8 cellular contexts compared by ENCODE assay signal in the genomic region with DNA sequence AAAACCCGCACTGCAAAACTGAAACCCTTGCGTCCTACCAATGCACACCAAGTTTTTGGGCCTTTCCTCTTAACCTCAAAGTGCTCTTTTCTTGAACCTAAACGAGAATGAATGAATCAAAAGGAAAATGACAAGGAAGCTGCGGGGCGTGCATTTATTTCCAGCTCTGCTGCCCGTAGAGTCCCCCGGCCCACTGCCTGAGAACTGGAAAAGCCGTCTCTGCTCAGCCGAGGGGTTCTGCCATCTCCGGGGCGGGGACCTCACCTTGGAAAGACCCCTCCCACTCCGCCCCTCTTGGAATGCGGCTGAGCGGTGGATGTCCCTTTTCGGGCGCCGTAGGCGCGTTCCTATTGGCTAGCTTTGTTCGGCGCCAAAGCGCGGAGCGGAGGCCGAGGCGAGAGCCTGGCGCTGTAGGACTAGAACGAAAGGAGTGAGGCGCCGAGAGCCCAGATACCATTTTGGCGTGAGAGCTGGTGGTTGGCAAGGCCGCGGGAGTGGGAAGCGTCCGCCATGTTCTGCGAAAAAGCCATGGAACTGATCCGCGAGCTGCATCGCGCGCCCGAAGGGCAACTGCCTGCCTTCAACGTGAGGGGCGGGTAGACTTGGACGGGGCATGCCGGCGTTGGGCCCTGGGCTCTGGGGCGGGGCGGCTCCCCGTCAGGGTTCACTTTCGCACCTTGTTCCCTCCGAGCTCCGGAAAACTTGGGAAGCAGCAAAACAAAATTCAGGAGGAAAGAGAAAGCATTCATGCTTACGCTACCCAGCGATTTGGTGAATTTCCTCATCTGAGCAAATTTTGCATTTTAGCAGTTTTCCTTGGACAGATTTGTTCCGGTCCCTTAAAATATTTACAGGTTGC. TPM values are rescaled to one million over a fixed set of nuclear protein-coding genes. Genes with fewer than 3 reads are reported as not detected.
DNase-seq lines count a peak whose midpoint lies in the region; ATAC-seq and TF ChIP-seq lines count a peak whose summit lies in the region.

Gene GINS1, plus strand, starts transcription at position 363 of the 859 bp plus-strand sequence. Its CDS starts 148 bp downstream, at position 511.

- H3K4me1 ChIP-seq in GM23338 (ENCODE audit: insufficient read depth) = peaks cover 11% of the 10 kb centered on the region
- peaks cover 19% of the 10 kb centered on the region for H3K4me1 ChIP-seq in Karpas-422 (ENCODE audit: low read length)

- peaks cover 24% of the 10 kb centered on the region for H3K9me3 Mint-ChIP-seq in GM23338
- peaks cover 16% of the 10 kb centered on the region for H3K9me3 Mint-ChIP-seq in activated T-helper 1 cell treated with anti-CD3 and anti-CD28 coated beads, Interleukin-12 subunit alpha, Interleukin-12 subunit beta, Interleukin-2, Interleukin-4 antibody, amounts not matched to agents 30 ng/mL and 10 ng/mL and 1 ng/mL, durations not matched to agents 14 hours and 24 hours and 36 hours
- H3K9me3 Mint-ChIP-seq in natural killer cell treated with Interleukin-12 subunit alpha and Interleukin-12 subunit beta and Interleukin-15 and Interleukin-18, amount 100 ng/mL, for 72 hours = peaks cover 6% of the 10 kb centered on the region

- peaks cover 17% of the 10 kb centered on the region for H3K27me3 Mint-ChIP-seq in GM23338 (ENCODE audit: insufficient read depth, low read depth, poor library complexity)
- H3K27me3 Mint-ChIP-seq in activated T-helper 1 cell treated with anti-CD3 and anti-CD28 coated beads, Interleukin-12 subunit alpha, Interleukin-12 subunit beta, Interleukin-2, Interleukin-4 antibody, amounts not matched to agents 30 ng/mL and 10 ng/mL and 1 ng/mL, durations not matched to agents 14 hours and 24 hours and 36 hours (ENCODE audit: insufficient read depth) = no peaks in the 10 kb centered on the region
- no peaks in the 10 kb centered on the region for H3K27me3 Mint-ChIP-seq in natural killer cell treated with Interleukin-12 subunit alpha and Interleukin-12 subunit beta and Interleukin-15 and Interleukin-18, amount 100 ng/mL, for 72 hours

- peaks cover 32% of the 10 kb centered on the region for H3K36me3 Mint-ChIP-seq in GM23338 (ENCODE audit: low read depth)
- H3K36me3 Mint-ChIP-seq in activated T-helper 1 cell treated with anti-CD3 and anti-CD28 coated beads, Interleukin-12 subunit alpha, Interleukin-12 subunit beta, Interleukin-2, Interleukin-4 antibody, amounts not matched to agents 30 ng/mL and 10 ng/mL and 1 ng/mL, durations not matched to agents 14 hours and 24 hours and 36 hours (ENCODE audit: low read depth) = peaks cover 6% of the 10 kb centered on the region
- H3K36me3 Mint-ChIP-seq in natural killer cell treated with Interleukin-12 subunit alpha and Interleukin-12 subunit beta and Interleukin-15 and Interleukin-18, amount 100 ng/mL, for 72 hours = peaks cover 15% of the 10 kb centered on the region

- H3K9ac ChIP-seq in Karpas-422 (ENCODE audit: low read length) = peak within 1 kb of the TSS; percentile 90

- H3F3A ChIP-seq in GM23338 (replicated peaks; ENCODE audit: low read depth) = peaks cover 4% of the 10 kb centered on the region; the same call in 1 of the 2 replicates

- peak; percentile 94 for DNase-seq in EL
- peak; percentile 99 for DNase-seq in GM23338 (ENCODE audit: low spot score)
- DNase-seq in Karpas-422 = peak; percentile 95
- peak; percentile 93 for DNase-seq in RKO (ENCODE audit: low spot score)
- DNase-seq in activated T-helper 1 cell treated with anti-CD3 and anti-CD28 coated beads, Interleukin-12 subunit alpha, Interleukin-12 subunit beta, Interleukin-2, Interleukin-4 antibody, amounts not matched to agents 30 ng/mL and 10 ng/mL and 1 ng/mL, durations not matched to agents 14 hours and 24 hours and 36 hours (ENCODE audit: low spot score) = peak; percentile 85
- DNase-seq in fibroblast of pulmonary artery (ENCODE audit: low read depth) = peak; percentile 87
- peak; percentile 89 for DNase-seq in natural killer cell treated with Interleukin-12 subunit alpha and Interleukin-12 subunit beta and Interleukin-15 and Interleukin-18, amount 100 ng/mL, for 72 hours (ENCODE audit: low spot score)
- DNase-seq in stimulated activated naive CD4-positive, alpha-beta T cell (lab: John Stamatoyannopoulos, UW) = peak; percentile 43 to 75 (median 61)

- peak within 1 kb of the TSS; percentile 95 for H3K4me3 Mint-ChIP-seq in GM23338
- H3K4me3 Mint-ChIP-seq in activated T-helper 1 cell treated with anti-CD3 and anti-CD28 coated beads, Interleukin-12 subunit alpha, Interleukin-12 subunit beta, Interleukin-2, Interleukin-4 antibody, amounts not matched to agents 30 ng/mL and 10 ng/mL and 1 ng/mL, durations not matched to agents 14 hours and 24 hours and 36 hours = peak within 1 kb of the TSS; percentile 86
- H3K4me3 Mint-ChIP-seq in natural killer cell treated with Interleukin-12 subunit alpha and Interleukin-12 subunit beta and Interleukin-15 and Interleukin-18, amount 100 ng/mL, for 72 hours = peak within 1 kb of the TSS; percentile 90

- peaks cover 7% of the 10 kb centered on the region; the same call in 1 of the 2 replicates for H3K9me2 ChIP-seq in GM23338 (ENCODE audit: insufficient read depth)
- no peaks in the 10 kb centered on the region for H3K9me2 ChIP-seq in Karpas-422 (replicated peaks; ENCODE audit: insufficient read depth, low read length)

- peak within 1 kb of the TSS; percentile 97 for H3K27ac Mint-ChIP-seq in GM23338
- H3K27ac Mint-ChIP-seq in activated T-helper 1 cell treated with anti-CD3 and anti-CD28 coated beads, Interleukin-12 subunit alpha, Interleukin-12 subunit beta, Interleukin-2, Interleukin-4 antibody, amounts not matched to agents 30 ng/mL and 10 ng/mL and 1 ng/mL, durations not matched to agents 14 hours and 24 hours and 36 hours = peak within 1 kb of the TSS; percentile 87
- peak within 1 kb of the TSS; percentile 78 to 88 for H3K27ac Mint-ChIP-seq in natural killer cell treated with Interleukin-12 subunit alpha and Interleukin-12 subunit beta and Interleukin-15 and Interleukin-18, amount 100 ng/mL, for 72 hours

- peaks cover 48% of the 10 kb centered on the region for H3K79me2 ChIP-seq in GM23338 (replicated peaks; ENCODE audit: insufficient read depth)
- H3K79me2 ChIP-seq in Karpas-422 (ENCODE audit: low read length) = peaks cover 43% of the 10 kb centered on the region

- peak within 1 kb of the TSS; percentile 95 for H3K27ac ChIP-seq in GM23338 (ENCODE audit: low read depth)
- H3K27ac ChIP-seq in Karpas-422 (ENCODE audit: low read length) = peak within 1 kb of the TSS; percentile 70

- peaks cover 15% of the 10 kb centered on the region for H3K4me1 Mint-ChIP-seq in GM23338
- peaks cover 27% of the 10 kb centered on the region for H3K4me1 Mint-ChIP-seq in activated T-helper 1 cell treated with anti-CD3 and anti-CD28 coated beads, Interleukin-12 subunit alpha, Interleukin-12 subunit beta, Interleukin-2, Interleukin-4 antibody, amounts not matched to agents 30 ng/mL and 10 ng/mL and 1 ng/mL, durations not matched to agents 14 hours and 24 hours and 36 hours (ENCODE audit: low read depth)
- H3K4me1 Mint-ChIP-seq in natural killer cell treated with Interleukin-12 subunit alpha and Interleukin-12 subunit beta and Interleukin-15 and Interleukin-18, amount 100 ng/mL, for 72 hours (ENCODE audit: low read depth in 2 of 2) = peaks cover 15 to 19% of the 10 kb centered on the region in 2 donors

- H3K4me2 ChIP-seq in GM23338 = peak within 1 kb of the TSS; percentile 97
- H3K4me2 ChIP-seq in Karpas-422 (ENCODE audit: low read depth, low read length, poor library complexity, severe bottlenecking) = peak within 1 kb of the TSS; percentile 94

- peaks cover 14% of the 10 kb centered on the region; the same call in 1 of the 2 replicates for H3K9me3 ChIP-seq in Karpas-422 (ENCODE audit: low read length)

- H2AFZ ChIP-seq in GM23338 (peak within 1 kb of the TSS; percentile 84; the same call in 1 of the 2 replicates), Karpas-422 (ENCODE audit: low read length) (peak within 1 kb of the TSS; percentile 69)

- H3K36me3 ChIP-seq in GM23338 (ENCODE audit: insufficient read depth) (peaks cover 15% of the 10 kb centered on the region), Karpas-422 (ENCODE audit: insufficient read depth, low read length) (no peaks in the 10 kb centered on the region)

- H3K4me3 ChIP-seq in GM23338 = peak within 1 kb of the TSS; percentile 95
- H3K4me3 ChIP-seq in Karpas-422 (ENCODE audit: low read length) = peak within 1 kb of the TSS; percentile 94
- peak within 1 kb of the TSS; percentile 86 for H3K4me3 ChIP-seq in fibroblast of pulmonary artery (replicated peaks; ENCODE audit: low read depth, low read length)

- H3K27me3 ChIP-seq in GM23338 (ENCODE audit: insufficient read depth) (no peaks in the 10 kb centered on the region), Karpas-422 (ENCODE audit: low read length) (no peaks in the 10 kb centered on the region)

- TF ChIP-seq CTCF in GM23338 (conservative IDR thresholded peaks at IDR 0.05; ENCODE audit: low read depth in 2 of 2) (no peak), fibroblast of pulmonary artery (IDR thresholded peaks at IDR 0.05; ENCODE audit: low read length, missing control alignments) (no peak)

- intact Hi-C loops in activated T-helper 1 cell treated with anti-CD3 and anti-CD28 coated beads, Interleukin-12 subunit alpha, Interleukin-12 subunit beta, Interleukin-2, Interleukin-4 antibody, amounts not matched to agents 30 ng/mL and 10 ng/mL and 1 ng/mL, durations not matched to agents 14 hours and 24 hours and 36 hours (cut with micrococcal nuclease) = loop anchor here (1.0 to 10.0 kb wide), 11 partner anchors 17 to 1985 kb away; partner anchors contain the start of genes ABHD12, ACSS1, CST7 and NANP

- peaks cover 20% of the 10 kb centered on the region for H4K20me1 ChIP-seq in GM23338 (replicated peaks; ENCODE audit: insufficient read depth)
- H4K20me1 ChIP-seq in Karpas-422 (ENCODE audit: insufficient read depth, low read depth, low read length) = no peaks in the 10 kb centered on the region

- peak; percentile 94 for ATAC-seq in GM23338
- ATAC-seq in natural killer cell treated with Interleukin-12 subunit alpha and Interleukin-12 subunit beta and Interleukin-15 and Interleukin-18, amount 100 ng/mL, for 72 hours = peak; percentile 96

TF ChIP-seq in GM23338, 12 proteins besides CTCF, POLR2A, EP300 and RAD21 (continues in another document):
- TF ChIP-seq ZNF331 (CRISPR knock-in tag; IDR thresholded peaks at IDR 0.05; ENCODE audit: low read depth) (no peak), STAT1 (IDR thresholded peaks at IDR 0.05; ENCODE audit: unreplicated experiment) (no peak), POLR2AphosphoS5 (IDR thresholded peaks at IDR 0.05; ENCODE audit: low read depth) (peak; percentile 96)

RNA-seq across cellular contexts. Expression of gene GINS1, which starts in this region (rescaled TPM):
- 62.5 and 65.4 TPM in 2 replicates for total RNA-seq in GM23338 (2014; rRNA removed; shearing (Covaris generic))
- 31.7 and 32.0 TPM in 2 replicates for polyA plus RNA-seq in GM23338 (2016; fragmentation: Nextera tagmentation; extraction: Ambion mirVana)
- total RNA-seq in Karpas-422 (2014; rRNA removed; shearing (Covaris generic); ENCODE audit: low replicate concordance) = 10.2 and 14.4 TPM in 2 replicates
- 39.6 and 40.1 TPM in 2 replicates for total RNA-seq in activated T-helper 1 cell treated with anti-CD3 and anti-CD28 coated beads, Interleukin-12 subunit alpha, Interleukin-12 subunit beta, Interleukin-2, Interleukin-4 antibody, amounts not matched to agents 30 ng/mL and 10 ng/mL and 1 ng/mL, durations not matched to agents 14 hours and 24 hours and 36 hours
- 10 to 100 TPM; 17.6 to 36.7 TPM for total RNA-seq in natural killer cell treated with Interleukin-12 subunit alpha and Interleukin-12 subunit beta and Interleukin-15 and Interleukin-18, amount 100 ng/mL, for 72 hours

Comparison
In these comparisons a context has a peak if more than half of its experiments do, and no peak if none do; other contexts are left out.
1. Peak in every context shown above with its lines: DNase-seq, ATAC-seq, H3K4me3 ChIP-seq and H3K27ac ChIP-seq.